1 cellular context compared by ENCODE assay signal in the genomic region with DNA sequence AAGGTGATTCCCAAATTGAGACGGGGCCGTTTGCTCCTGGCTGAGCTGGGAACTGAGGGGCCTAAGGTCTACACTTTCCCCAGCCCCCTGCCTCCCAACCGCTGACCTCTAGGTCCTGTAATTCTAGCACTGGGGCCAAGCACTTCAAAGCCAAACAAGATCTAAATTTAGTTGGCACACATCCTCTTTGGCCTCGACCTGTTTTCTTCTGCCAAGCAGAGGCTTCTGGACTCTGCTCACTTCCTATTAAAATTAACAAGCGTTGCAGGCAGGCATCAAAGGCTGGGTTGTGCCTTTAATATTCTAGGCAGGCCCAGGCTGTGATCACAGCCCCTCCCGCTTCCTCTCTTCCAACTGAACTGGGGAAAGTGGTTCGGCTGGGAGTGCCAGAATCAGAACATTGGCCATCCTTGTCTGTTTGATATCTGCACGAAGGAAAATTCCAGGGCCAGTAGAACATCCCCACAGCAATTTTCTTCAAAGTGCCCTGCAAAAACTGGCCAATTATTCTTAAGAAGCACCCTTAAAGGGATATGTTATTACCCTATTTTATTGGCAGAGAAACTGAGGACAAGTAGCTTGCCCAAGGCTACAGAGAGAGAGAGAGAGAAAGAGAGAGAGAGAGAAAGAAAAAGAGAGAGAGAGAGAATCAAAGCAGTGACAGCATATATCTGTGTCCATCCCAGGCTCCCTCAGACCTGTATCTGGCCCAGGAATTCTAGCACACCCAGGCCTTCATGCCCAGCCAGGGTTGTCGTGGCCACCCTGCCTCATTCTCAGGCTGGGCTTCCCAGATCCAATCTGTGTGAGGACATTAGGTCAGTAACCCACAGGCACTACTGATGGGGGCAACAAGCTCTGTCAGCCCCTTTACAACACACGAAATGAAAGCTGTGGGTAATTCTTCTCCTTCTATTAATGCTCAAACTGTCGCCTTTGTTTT.
TF ChIP-seq lines count a peak whose summit lies in the region.

No MANE protein-coding gene starts in this region.

TF ChIP-seq in HepG2, 621 proteins besides CTCF, POLR2A, EP300 and RAD21 (continued from another document and continues in another):
- TF ChIP-seq, protein P1, sequence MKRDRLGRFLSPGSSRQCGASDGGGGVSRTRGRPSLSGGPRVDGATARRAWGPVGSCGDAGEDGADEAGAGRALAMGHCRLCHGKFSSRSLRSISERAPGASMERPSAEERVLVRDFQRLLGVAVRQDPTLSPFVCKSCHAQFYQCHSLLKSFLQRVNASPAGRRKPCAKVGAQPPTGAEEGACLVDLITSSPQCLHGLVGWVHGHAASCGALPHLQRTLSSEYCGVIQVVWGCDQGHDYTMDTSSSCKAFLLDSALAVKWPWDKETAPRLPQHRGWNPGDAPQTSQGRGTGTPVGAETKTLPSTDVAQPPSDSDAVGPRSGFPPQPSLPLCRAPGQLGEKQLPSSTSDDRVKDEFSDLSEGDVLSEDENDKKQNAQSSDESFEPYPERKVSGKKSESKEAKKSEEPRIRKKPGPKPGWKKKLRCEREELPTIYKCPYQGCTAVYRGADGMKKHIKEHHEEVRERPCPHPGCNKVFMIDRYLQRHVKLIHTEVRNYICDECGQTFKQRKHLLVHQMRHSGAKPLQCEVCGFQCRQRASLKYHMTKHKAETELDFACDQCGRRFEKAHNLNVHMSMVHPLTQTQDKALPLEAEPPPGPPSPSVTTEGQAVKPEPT (CRISPR knock-in tag; IDR thresholded peaks at IDR 0.05; ENCODE audit: low read depth), result no peak
- TF ChIP-seq PHF5A (CRISPR knock-in tag; IDR thresholded peaks at IDR 0.05; ENCODE audit: low read depth, unreplicated experiment) (peak; percentile 49), GATA4 (IDR thresholded peaks at IDR 0.05; ENCODE audit: borderline replicate concordance, low read depth) (peak; percentile 78; the same call in 1 of the 2 replicates), JUNB (CRISPR knock-in tag; IDR thresholded peaks at IDR 0.05; ENCODE audit: borderline replicate concordance) (no peak), RXRB (CRISPR knock-in tag; IDR thresholded peaks at IDR 0.05; ENCODE audit: borderline replicate concordance) (peak; percentile 94), MED1 (CRISPR knock-in tag; IDR thresholded peaks at IDR 0.05) (peak; percentile 98), HOXD1 (CRISPR knock-in tag; IDR thresholded peaks at IDR 0.05) (peak; percentile 76; the same call in 1 of the 2 replicates), FOXA1 (IDR thresholded peaks at IDR 0.05) (no peak), FOXA1 (CRISPR knock-in tag; IDR thresholded peaks at IDR 0.05) (no peak; the same call in 1 of the 2 replicates), TEAD3 (CRISPR knock-in tag; optimal IDR thresholded peaks at IDR 0.05; ENCODE audit: borderline replicate concordance) (peak; percentile 67), RARG (CRISPR knock-in tag; IDR thresholded peaks at IDR 0.05; ENCODE audit: low read depth) (no peak), ZNF747 (CRISPR knock-in tag; IDR thresholded peaks at IDR 0.05; ENCODE audit: borderline replicate concordance) (peak; percentile 57; the same call in 1 of the 2 replicates), SALL1 (CRISPR knock-in tag; IDR thresholded peaks at IDR 0.05) (peak; percentile 97), ZBTB46 (CRISPR knock-in tag; IDR thresholded peaks at IDR 0.05; ENCODE audit: borderline replicate concordance) (no peak), ZNF264 (CRISPR knock-in tag; IDR thresholded peaks at IDR 0.05) (peak; percentile 69), ZNF580 (CRISPR knock-in tag; IDR thresholded peaks at IDR 0.05; ENCODE audit: borderline replicate concordance, low read depth) (0 out of 2 replicates have a peak, but pooled peaks have one; percentile 18), AHDC1 (CRISPR knock-in tag; IDR thresholded peaks at IDR 0.05; ENCODE audit: borderline replicate concordance) (peak; percentile 87; the same call in 1 of the 2 replicates), CREM (IDR thresholded peaks at IDR 0.05) (peak; percentile 76), CREM (CRISPR knock-in tag; IDR thresholded peaks at IDR 0.05) (no peak), ZSCAN9 (CRISPR knock-in tag; IDR thresholded peaks at IDR 0.05; ENCODE audit: borderline replicate concordance) (no peak), LCORL (IDR thresholded peaks at IDR 0.05) (no peak), LCORL (CRISPR knock-in tag; IDR thresholded peaks at IDR 0.05) (peak; percentile 97), ETV5 (CRISPR knock-in tag; IDR thresholded peaks at IDR 0.05; ENCODE audit: borderline replicate concordance) (peak; percentile 93; the same call in 1 of the 2 replicates), CC2D1A (CRISPR knock-in tag; IDR thresholded peaks at IDR 0.05) (no peak), MAF1 (CRISPR knock-in tag; IDR thresholded peaks at IDR 0.05; ENCODE audit: borderline replicate concordance) (no peak), MAFG (CRISPR knock-in tag; IDR thresholded peaks at IDR 0.05) (no peak), ZNF788 (CRISPR knock-in tag; IDR thresholded peaks at IDR 0.05; ENCODE audit: borderline replicate concordance) (peak; percentile 70; the same call in 1 of the 2 replicates)
- TF ChIP-seq, protein P2, sequence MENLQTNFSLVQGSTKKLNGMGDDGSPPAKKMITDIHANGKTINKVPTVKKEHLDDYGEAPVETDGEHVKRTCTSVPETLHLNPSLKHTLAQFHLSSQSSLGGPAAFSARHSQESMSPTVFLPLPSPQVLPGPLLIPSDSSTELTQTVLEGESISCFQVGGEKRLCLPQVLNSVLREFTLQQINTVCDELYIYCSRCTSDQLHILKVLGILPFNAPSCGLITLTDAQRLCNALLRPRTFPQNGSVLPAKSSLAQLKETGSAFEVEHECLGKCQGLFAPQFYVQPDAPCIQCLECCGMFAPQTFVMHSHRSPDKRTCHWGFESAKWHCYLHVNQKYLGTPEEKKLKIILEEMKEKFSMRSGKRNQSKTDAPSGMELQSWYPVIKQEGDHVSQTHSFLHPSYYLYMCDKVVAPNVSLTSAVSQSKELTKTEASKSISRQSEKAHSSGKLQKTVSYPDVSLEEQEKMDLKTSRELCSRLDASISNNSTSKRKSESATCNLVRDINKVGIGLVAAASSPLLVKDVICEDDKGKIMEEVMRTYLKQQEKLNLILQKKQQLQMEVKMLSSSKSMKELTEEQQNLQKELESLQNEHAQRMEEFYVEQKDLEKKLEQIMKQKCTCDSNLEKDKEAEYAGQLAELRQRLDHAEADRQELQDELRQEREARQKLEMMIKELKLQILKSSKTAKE (CRISPR knock-in tag; IDR thresholded peaks at IDR 0.05; ENCODE audit: borderline replicate concordance), result peak; percentile 52; the same call in 1 of the 2 replicates
- TF ChIP-seq, protein P3, sequence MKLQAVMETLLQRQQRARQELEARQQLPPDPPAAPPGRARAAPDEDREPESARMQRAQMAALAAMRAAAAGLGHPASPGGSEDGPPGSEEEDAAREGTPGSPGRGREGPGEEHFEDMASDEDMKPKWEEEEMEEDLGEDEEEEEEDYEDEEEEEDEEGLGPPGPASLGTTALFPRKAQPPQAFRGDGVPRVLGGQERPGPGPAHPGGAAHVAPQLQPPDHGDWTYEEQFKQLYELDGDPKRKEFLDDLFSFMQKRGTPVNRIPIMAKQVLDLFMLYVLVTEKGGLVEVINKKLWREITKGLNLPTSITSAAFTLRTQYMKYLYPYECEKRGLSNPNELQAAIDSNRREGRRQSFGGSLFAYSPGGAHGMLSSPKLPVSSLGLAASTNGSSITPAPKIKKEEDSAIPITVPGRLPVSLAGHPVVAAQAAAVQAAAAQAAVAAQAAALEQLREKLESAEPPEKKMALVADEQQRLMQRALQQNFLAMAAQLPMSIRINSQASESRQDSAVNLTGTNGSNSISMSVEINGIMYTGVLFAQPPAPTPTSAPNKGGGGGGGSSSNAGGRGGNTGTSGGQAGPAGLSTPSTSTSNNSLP (IDR thresholded peaks at IDR 0.05; ENCODE audit: low read depth, low read length), result peak; percentile 84
- TF ChIP-seq, protein P4, sequence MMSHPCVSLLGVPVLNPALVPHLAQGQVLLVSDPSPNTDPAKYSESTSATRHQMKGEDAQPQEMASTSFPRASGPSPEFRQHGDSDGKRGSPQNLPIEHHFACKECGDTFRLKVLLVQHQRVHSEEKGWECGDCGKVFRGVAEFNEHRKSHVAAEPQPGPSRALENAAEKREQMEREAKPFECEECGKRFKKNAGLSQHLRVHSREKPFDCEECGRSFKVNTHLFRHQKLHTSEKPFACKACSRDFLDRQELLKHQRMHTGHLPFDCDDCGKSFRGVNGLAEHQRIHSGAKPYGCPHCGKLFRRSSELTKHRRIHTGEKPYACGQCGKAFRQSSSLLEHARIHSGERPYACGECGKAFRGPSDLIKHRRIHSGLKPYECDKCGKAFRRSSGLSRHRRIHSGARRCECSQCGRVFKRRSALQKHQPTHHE (CRISPR knock-in tag; IDR thresholded peaks at IDR 0.05; ENCODE audit: borderline replicate concordance), result no peak
- TF ChIP-seq, protein P5, sequence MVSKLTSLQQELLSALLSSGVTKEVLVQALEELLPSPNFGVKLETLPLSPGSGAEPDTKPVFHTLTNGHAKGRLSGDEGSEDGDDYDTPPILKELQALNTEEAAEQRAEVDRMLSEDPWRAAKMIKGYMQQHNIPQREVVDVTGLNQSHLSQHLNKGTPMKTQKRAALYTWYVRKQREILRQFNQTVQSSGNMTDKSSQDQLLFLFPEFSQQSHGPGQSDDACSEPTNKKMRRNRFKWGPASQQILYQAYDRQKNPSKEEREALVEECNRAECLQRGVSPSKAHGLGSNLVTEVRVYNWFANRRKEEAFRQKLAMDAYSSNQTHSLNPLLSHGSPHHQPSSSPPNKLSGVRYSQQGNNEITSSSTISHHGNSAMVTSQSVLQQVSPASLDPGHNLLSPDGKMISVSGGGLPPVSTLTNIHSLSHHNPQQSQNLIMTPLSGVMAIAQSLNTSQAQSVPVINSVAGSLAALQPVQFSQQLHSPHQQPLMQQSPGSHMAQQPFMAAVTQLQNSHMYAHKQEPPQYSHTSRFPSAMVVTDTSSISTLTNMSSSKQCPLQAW (CRISPR knock-in tag; IDR thresholded peaks at IDR 0.05), result peak; percentile 93
- TF ChIP-seq, protein P6, sequence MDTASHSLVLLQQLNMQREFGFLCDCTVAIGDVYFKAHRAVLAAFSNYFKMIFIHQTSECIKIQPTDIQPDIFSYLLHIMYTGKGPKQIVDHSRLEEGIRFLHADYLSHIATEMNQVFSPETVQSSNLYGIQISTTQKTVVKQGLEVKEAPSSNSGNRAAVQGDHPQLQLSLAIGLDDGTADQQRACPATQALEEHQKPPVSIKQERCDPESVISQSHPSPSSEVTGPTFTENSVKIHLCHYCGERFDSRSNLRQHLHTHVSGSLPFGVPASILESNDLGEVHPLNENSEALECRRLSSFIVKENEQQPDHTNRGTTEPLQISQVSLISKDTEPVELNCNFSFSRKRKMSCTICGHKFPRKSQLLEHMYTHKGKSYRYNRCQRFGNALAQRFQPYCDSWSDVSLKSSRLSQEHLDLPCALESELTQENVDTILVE (CRISPR knock-in tag; IDR thresholded peaks at IDR 0.05), result 0 out of 2 replicates have a peak, but pooled peaks have one; percentile 12
- TF ChIP-seq, protein P7, sequence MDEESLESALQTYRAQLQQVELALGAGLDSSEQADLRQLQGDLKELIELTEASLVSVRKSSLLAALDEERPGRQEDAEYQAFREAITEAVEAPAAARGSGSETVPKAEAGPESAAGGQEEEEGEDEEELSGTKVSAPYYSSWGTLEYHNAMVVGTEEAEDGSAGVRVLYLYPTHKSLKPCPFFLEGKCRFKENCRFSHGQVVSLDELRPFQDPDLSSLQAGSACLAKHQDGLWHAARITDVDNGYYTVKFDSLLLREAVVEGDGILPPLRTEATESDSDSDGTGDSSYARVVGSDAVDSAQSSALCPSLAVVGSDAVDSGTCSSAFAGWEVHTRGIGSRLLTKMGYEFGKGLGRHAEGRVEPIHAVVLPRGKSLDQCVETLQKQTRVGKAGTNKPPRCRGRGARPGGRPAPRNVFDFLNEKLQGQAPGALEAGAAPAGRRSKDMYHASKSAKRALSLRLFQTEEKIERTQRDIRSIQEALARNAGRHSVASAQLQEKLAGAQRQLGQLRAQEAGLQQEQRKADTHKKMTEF (CRISPR knock-in tag; IDR thresholded peaks at IDR 0.05), result peak; percentile 78; the same call in 1 of the 2 replicates
